Comparison of ENCODE assay signal across 9 cellular contexts in genomic region chr15:57708047-57708446, GRCh38. TPM values are rescaled to one million over a fixed set of nuclear protein-coding genes. Genes with fewer than 3 reads are reported as not detected.
DNase-seq lines count a peak whose midpoint lies in the region; ATAC-seq, FAIRE-seq and TF ChIP-seq lines count a peak whose summit lies in the region.
"Had no signal": no experiment of that assay in that cellular context is flagged by ENCODE, and none has a peak within 500 bp of the region (broad histone marks: within the 10 kb centered on the region; RNA-seq: fewer than 3 reads in every experiment).

No MANE protein-coding gene starts in this region.

- H3K36me3 Mint-ChIP-seq in activated CD4-positive, alpha-beta memory T cell treated with anti-CD3 and anti-CD28 coated beads, Interleukin-2, amount 10 ng/mL, durations not matched to agents 7 days and 5 days (ENCODE audit: low read depth), result peaks cover 54% of the 10 kb centered on the region
- no peaks in the 10 kb centered on the region for H3K36me3 Mint-ChIP-seq in glutamatergic neuron (ENCODE audit: unreplicated experiment)

- no peak for TF ChIP-seq CTCF in HFF-Myc (IDR thresholded peaks at IDR 0.05; ENCODE audit: low read depth, low read length, missing control alignments)
- TF ChIP-seq CTCF in glutamatergic neuron (IDR thresholded peaks at IDR 0.05; ENCODE audit: partially characterized antibody, unreplicated experiment), result no peak
- TF ChIP-seq CTCF in GM13976 (IDR thresholded peaks at IDR 0.05; ENCODE audit: borderline replicate concordance, control extremely low read depth, extremely low read depth, insufficient read depth, missing control alignments), result no peak

- no peak overlapping the region for H3K27ac ChIP-seq in small intestine (ENCODE audit: low read depth in 1 of 2, low read length in 1 of 2)

- H3K36me3 ChIP-seq in small intestine (ENCODE audit: control insufficient read depth in 2 of 2, insufficient read depth in 2 of 2, low read length in 2 of 2), result peaks cover 10 to 14% of the 10 kb centered on the region in 2 donors

- in situ Hi-C loops in GM13976 (cut with MboI; ENCODE audit: low sequenced_read_pairs, unreplicated experiment), result no loop called here

- H3K4me3 Mint-ChIP-seq in activated CD4-positive, alpha-beta memory T cell treated with anti-CD3 and anti-CD28 coated beads, Interleukin-2, amount 10 ng/mL, durations not matched to agents 7 days and 5 days, result peak overlapping the region; percentile 92
- H3K4me3 Mint-ChIP-seq in glutamatergic neuron (ENCODE audit: unreplicated experiment), result peak overlapping the region; percentile 92

- FAIRE-seq in small intestine (lab: Jason Lieb, UNC), result no peak

- CTCF ChIA-PET in activated CD4-positive, alpha-beta memory T cell treated with anti-CD3 and anti-CD28 coated beads, Interleukin-2, amount 10 ng/mL, durations not matched to agents 7 days and 5 days (lab: Charles Lee), result interaction anchor here (1.4 to 3.0 kb wide), 4 partner anchors 24 to 158 kb away, joined by 4 to 18 read pairs (median 8); no protein-coding TSS in a partner anchor

- DNase-seq in HFF-Myc (ENCODE audit: extremely low read depth, low read depth) (no peak), glutamatergic neuron (no peak), small intestine (peak; percentile 15), glomerular visceral epithelial cell (ENCODE audit: extremely low spot score) (no peak), germinal center (ENCODE audit: low spot score) (no peak), GM13976 (ENCODE audit: low spot score) (no peak)
- no peak for DNase-seq in activated CD4-positive, alpha-beta memory T cell treated with anti-CD3 and anti-CD28 coated beads, Interleukin-2, amount 10 ng/mL, durations not matched to agents 7 days and 5 days
- DNase-seq: NCI-H524 had no signal

- no peaks in the 10 kb centered on the region for H3K9me3 Mint-ChIP-seq in activated CD4-positive, alpha-beta memory T cell treated with anti-CD3 and anti-CD28 coated beads, Interleukin-2, amount 10 ng/mL, durations not matched to agents 7 days and 5 days
- H3K9me3 Mint-ChIP-seq in glutamatergic neuron (ENCODE audit: unreplicated experiment), result no peaks in the 10 kb centered on the region

- 27 to 51% (median 47%) methylated on average over 4 of the region's 4 CpGs for WGBS in small intestine, 3 donors

- H3K4me1 ChIP-seq in small intestine (ENCODE audit: control insufficient read depth in 2 of 2, insufficient read depth in 1 of 2, low read depth in 1 of 2, low read length in 1 of 2), result peaks cover 0 to 2% of the 10 kb centered on the region in 2 donors

- H3K4me3 ChIP-seq in HFF-Myc (replicated peaks; ENCODE audit: low read depth, low read length) (peak overlapping the region; percentile 95), small intestine (ENCODE audit: low read depth in 1 of 2, low read length in 2 of 2) (no peak overlapping the region)

- H3K27ac Mint-ChIP-seq in activated CD4-positive, alpha-beta memory T cell treated with anti-CD3 and anti-CD28 coated beads, Interleukin-2, amount 10 ng/mL, durations not matched to agents 7 days and 5 days, result no peak overlapping the region
- H3K27ac Mint-ChIP-seq in glutamatergic neuron (ENCODE audit: unreplicated experiment), result no peak overlapping the region

- H3K9me3 ChIP-seq in small intestine (ENCODE audit: control insufficient read depth, low read depth), result no peaks in the 10 kb centered on the region

- POLR2A ChIA-PET in activated CD4-positive, alpha-beta memory T cell treated with anti-CD3 and anti-CD28 coated beads, Interleukin-2, amount 10 ng/mL, durations not matched to agents 7 days and 5 days (lab: Charles Lee), result interaction anchor here (0.9 to 2.3 kb wide), 3 partner anchors 27 to 1463 kb away, joined by 3 to 5 read pairs (median 4); no protein-coding TSS in a partner anchor

- peaks cover 73% of the 10 kb centered on the region for H3K4me1 Mint-ChIP-seq in activated CD4-positive, alpha-beta memory T cell treated with anti-CD3 and anti-CD28 coated beads, Interleukin-2, amount 10 ng/mL, durations not matched to agents 7 days and 5 days
- peaks cover 7% of the 10 kb centered on the region for H3K4me1 Mint-ChIP-seq in glutamatergic neuron (ENCODE audit: low read depth, unreplicated experiment)

- no peak for ATAC-seq in HG03135 (IDR thresholded peaks at IDR 0.05; ENCODE audit: unreplicated experiment)

- H3K27me3 Mint-ChIP-seq in activated CD4-positive, alpha-beta memory T cell treated with anti-CD3 and anti-CD28 coated beads, Interleukin-2, amount 10 ng/mL, durations not matched to agents 7 days and 5 days, result no peaks in the 10 kb centered on the region
- no peaks in the 10 kb centered on the region for H3K27me3 Mint-ChIP-seq in glutamatergic neuron (ENCODE audit: unreplicated experiment)

- H3K27me3 ChIP-seq in small intestine (ENCODE audit: control insufficient read depth in 2 of 2, insufficient read depth in 2 of 2, low read length in 2 of 2), result no peaks in the 10 kb centered on the region

RNA-seq across cellular contexts. Expression of gene POLR2M, which starts 1.5 kb away (rescaled TPM):
- 10 to 100 TPM; 70.6 to 71.0 TPM for total RNA-seq in activated CD4-positive, alpha-beta memory T cell treated with anti-CD3 and anti-CD28 coated beads, Interleukin-2, amount 10 ng/mL, durations not matched to agents 7 days and 5 days
- total RNA-seq in glutamatergic neuron (ENCODE audit: unreplicated experiment), result 41.4 TPM
- polyA plus RNA-seq in small intestine, result 100 to 1,000 TPM; 123 to 260 (median 155) TPM
